ENCODE assay signal across 8 cellular contexts in the genomic region with DNA sequence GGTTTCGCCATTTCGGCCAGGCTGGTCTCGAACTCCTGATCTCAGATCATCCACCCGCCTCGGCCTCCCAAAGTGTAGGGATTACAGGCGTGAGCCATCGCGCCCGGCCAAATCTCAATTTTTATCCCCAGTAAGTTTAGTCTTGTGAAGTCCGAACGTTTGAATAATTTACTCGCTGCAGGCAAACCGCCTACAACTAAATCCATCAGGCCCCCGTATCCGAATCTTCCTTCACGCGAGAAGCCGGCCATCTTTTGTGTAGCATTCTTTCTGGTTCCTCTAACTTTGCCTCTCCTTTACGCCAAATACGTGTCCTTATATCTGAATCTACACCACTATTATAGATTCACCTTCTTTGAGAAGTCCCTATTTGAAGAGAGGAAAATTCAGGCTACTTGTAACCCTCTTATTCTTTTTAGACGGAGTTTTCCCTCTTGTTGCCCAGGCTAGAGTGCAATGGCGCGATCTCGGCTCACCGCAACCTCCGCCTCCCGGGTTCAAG. TPM values are rescaled to one million over a fixed set of nuclear protein-coding genes. Genes with fewer than 3 reads are reported as not detected.
DNase-seq lines count a peak whose midpoint lies in the region; ATAC-seq and TF ChIP-seq lines count a peak whose summit lies in the region.

No MANE protein-coding gene starts in this region.

- H3K27me3 Mint-ChIP-seq in T-cell (no peaks in the 10 kb centered on the region), neural crest cell (ENCODE audit: low read depth) (no peaks in the 10 kb centered on the region)

- H3K27ac ChIP-seq in epithelial cell of prostate = peak overlapping the region; percentile 93

- TF ChIP-seq CTCF in neural crest cell (conservative IDR thresholded peaks at IDR 0.05) = no peak

- peak; percentile 67 for DNase-seq in activated effector memory CD4-positive, alpha-beta T cell treated with anti-CD3 and anti-CD28 coated beads, Interleukin-2, amount 50 U/mL, for 16 hours
- no peak for DNase-seq in activated effector memory CD4-positive, alpha-beta T cell treated with Interleukin-2 at 50 U/mL for 16 hours
- DNase-seq in T-cell (peak in 12 of 34 experiments; percentile 6 to 23 (median 12)), epithelial cell of prostate (ENCODE audit: low read depth, low spot score) (no peak), neural crest cell (ENCODE audit: low read depth, low spot score) (no peak), NCI-H1417 treated with DMSO at 0.1 percent for 48 hours (lab: John Stamatoyannopoulos, UW) (no peak)

- POLR2A ChIA-PET in T-cell (lab: Charles Lee) = interaction anchor here in 1 of 2 donors (0.7 kb wide), 1 partner anchor 306 kb away, joined by 4 read pairs; no protein-coding TSS in a partner anchor

- H3K4me3 Mint-ChIP-seq in T-cell = peak overlapping the region; percentile 86 to 99 (median 98)
- H3K4me3 Mint-ChIP-seq in neural crest cell = peak overlapping the region; percentile 94

- CTCF ChIA-PET in T-cell (lab: Charles Lee) = interaction anchor here in 1 of 2 donors (1.0 kb wide), 1 partner anchor 29 kb away, joined by 6 read pairs; no protein-coding TSS in a partner anchor

- ATAC-seq in T-cell (replicated peaks in 1 of 4) (no peak), GM18511 (IDR thresholded peaks at IDR 0.05; ENCODE audit: unreplicated experiment) (no peak), GM18858 (IDR thresholded peaks at IDR 0.05; ENCODE audit: unreplicated experiment) (no peak)

- peaks cover 40 to 53% (median 46%) of the 10 kb centered on the region in 3 donors for H3K4me1 Mint-ChIP-seq in T-cell
- peaks cover 32% of the 10 kb centered on the region for H3K4me1 Mint-ChIP-seq in neural crest cell

- H3K27ac Mint-ChIP-seq in T-cell (peak overlapping the region; percentile 98), neural crest cell (ENCODE audit: unreplicated experiment) (peak overlapping the region; percentile 93)

- H3K36me3 Mint-ChIP-seq in T-cell (peaks cover 24% of the 10 kb centered on the region), neural crest cell (ENCODE audit: low read depth) (peaks cover 10% of the 10 kb centered on the region)

- H3K9me3 Mint-ChIP-seq in T-cell = no peaks in the 10 kb centered on the region
- H3K9me3 Mint-ChIP-seq in neural crest cell = no peaks in the 10 kb centered on the region

RNA-seq across cellular contexts. Expression of gene EIF3L, which starts 0.6 kb away (rescaled TPM):
- total RNA-seq in T-cell = 100 to 1,000 TPM; 428 to 516 (median 483) TPM
- total RNA-seq in neural crest cell = 725 and 748 TPM in 2 replicates

RNA-seq across cellular contexts. Expression of gene ANKRD54, which starts 4.5 kb away (rescaled TPM):
- total RNA-seq in T-cell (10 to 100 TPM; 19.9 to 29.7 (median 25.9) TPM), neural crest cell (31.3 and 31.7 TPM in 2 replicates)

RNA-seq across cellular contexts. Expression of gene GALR3, which starts 25.5 kb away (rescaled TPM):
- not detected for total RNA-seq in T-cell
- total RNA-seq in neural crest cell = 0.49 TPM in 1 of 2 replicates, not detected in the other

RNA-seq across cellular contexts. Expression of gene GCAT, which starts 40.9 kb away (rescaled TPM):
- total RNA-seq in T-cell (1 to 10 TPM; 1.2 to 3.5 (median 2.3) TPM), neural crest cell (53.1 and 55.8 TPM in 2 replicates)

RNA-seq across cellular contexts. Expression of gene MICALL1, which starts 57.5 kb away (rescaled TPM):
- total RNA-seq in T-cell = 10 to 100 TPM; 23.6 to 39.0 (median 34.3) TPM
- total RNA-seq in neural crest cell = 49.1 and 54.4 TPM in 2 replicates
